Comparison of ENCODE assay signal across 11 cellular contexts in the genomic region with DNA sequence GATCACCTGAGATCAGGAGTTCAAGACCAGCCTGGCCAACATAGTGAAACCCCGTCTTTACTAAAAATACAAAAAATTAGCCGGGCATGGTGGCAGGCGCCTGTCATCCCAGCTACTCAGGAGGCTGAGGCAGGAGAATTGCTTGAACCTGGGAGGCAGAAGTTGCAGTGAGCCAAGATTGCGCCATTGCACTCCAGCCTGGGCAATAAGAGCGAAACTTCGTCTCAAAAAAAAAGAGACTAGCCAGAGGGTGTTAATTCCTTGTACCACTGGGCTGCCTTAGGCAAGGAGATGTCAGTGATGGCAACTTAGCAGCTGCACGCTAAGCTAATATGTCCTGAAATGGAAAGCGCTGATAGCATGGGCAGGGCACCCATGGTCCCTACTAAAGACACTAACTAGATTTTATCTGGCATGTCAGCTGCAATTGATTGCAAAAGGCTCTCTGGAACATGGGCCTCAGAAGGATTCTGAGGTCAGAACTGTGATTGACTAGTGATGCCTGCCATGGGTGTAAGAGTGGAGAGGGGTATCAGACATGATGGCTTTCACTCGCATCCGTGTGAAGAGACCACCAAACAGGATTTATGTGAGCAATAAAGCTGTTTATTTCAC. TPM values are rescaled to one million over a fixed set of nuclear protein-coding genes. Genes with fewer than 3 reads are reported as not detected.
"Had no signal": no experiment of that assay in that cellular context is flagged by ENCODE, and none has a peak within 500 bp of the region (broad histone marks: within the 10 kb centered on the region; RNA-seq: fewer than 3 reads in every experiment).

No MANE protein-coding gene starts in this region.

RNA-seq across cellular contexts. Expression of a gene that starts 1.7 kb away (rescaled TPM):
- total RNA-seq: activated CD8-positive, alpha-beta T cell treated with anti-CD3 and anti-CD28 coated beads for 36 hours; activated naive CD8-positive, alpha-beta T cell treated with anti-CD3 and anti-CD28 coated beads, Interleukin-2, amount 10 ng/mL, durations not matched to agents 7 days and 5 days; activated T-helper 2 cell treated with anti-CD3 and anti-CD28 coated beads, Interferon-gamma antibody, Interleukin-2, Interleukin-4, amounts not matched to agents 10 μg/mL and 5 μg/mL and 100 μg/mL, durations not matched to agents 14 hours and 24 hours and 36 hours; astrocyte; body of pancreas; breast epithelium; cardiac septum; PC-3; Peyer's patch; SJSA1 had no signal
- polyA plus RNA-seq: adipose tissue had no signal
